29 cellular contexts compared by ENCODE assay signal in genomic region chr9:126983767-126984166, GRCh38.
"Had no signal": no experiment of that assay in that cellular context is flagged by ENCODE, and none has a peak within 500 bp of the region (broad histone marks: within the 10 kb centered on the region; RNA-seq: fewer than 3 reads in every experiment).

No MANE protein-coding gene starts in this region.

- H3K9me3 ChIP-seq: Peyer's patch, SJCRH30, SK-N-SH had no signal

- H3K4me3 Mint-ChIP-seq: activated CD8-positive, alpha-beta T cell treated with anti-CD3 and anti-CD28 coated beads for 36 hours; activated naive CD4-positive, alpha-beta T cell treated with anti-CD3 and anti-CD28 coated beads for 36 hours; activated naive CD8-positive, alpha-beta T cell; activated T-cell treated with anti-CD3 and anti-CD28 coated beads, Interleukin-2, amount 50 U/mL, for 24 hours; activated T-helper 17 cell treated with anti-CD3 and anti-CD28 coated beads, Interleukin-2, amount 50 U/mL, for 72 hours; brain had no signal

- H3K27ac ChIP-seq: Peyer's patch, RWPE1, SJCRH30 had no signal

- H3K27me3 ChIP-seq: Peyer's patch, SJCRH30 had no signal

- H3K9me3 Mint-ChIP-seq: activated T-helper 17 cell treated with anti-CD3 and anti-CD28 coated beads, Interleukin-2, amount 50 U/mL, for 72 hours had no signal

- FAIRE-seq: astrocyte had no signal

- H3K36me3 ChIP-seq: Peyer's patch, SJCRH30 had no signal

- H3K27me3 Mint-ChIP-seq: brain had no signal

- H3K27ac Mint-ChIP-seq: activated CD8-positive, alpha-beta T cell treated with anti-CD3 and anti-CD28 coated beads for 36 hours; activated naive CD4-positive, alpha-beta T cell treated with anti-CD3 and anti-CD28 coated beads for 36 hours; activated naive CD8-positive, alpha-beta T cell; activated T-cell treated with anti-CD3 and anti-CD28 coated beads, Interleukin-2, amount 50 U/mL, for 24 hours; activated T-helper 17 cell treated with anti-CD3 and anti-CD28 coated beads, Interleukin-2, amount 50 U/mL, for 72 hours; brain had no signal

- H3K9me2 ChIP-seq: SK-N-SH had no signal

- H3K4me3 ChIP-seq: Peyer's patch, SJCRH30 had no signal

- ATAC-seq: activated CD4-positive, CD25-positive, alpha-beta regulatory T cell treated with anti-CD3 and anti-CD28 coated beads, Interleukin-2, amount 50 U/mL, for 24 hours; activated CD8-positive, alpha-beta T cell treated with anti-CD3 and anti-CD28 coated beads for 36 hours; activated T-helper 17 cell treated with anti-CD3 and anti-CD28 coated beads, Interleukin-2, amount 50 U/mL, for 72 hours had no signal

- DNase-seq: activated CD4-positive, alpha-beta T cell treated with anti-CD3 and anti-CD28 coated beads for 4 hours; activated CD8-positive, alpha-beta T cell treated with anti-CD3 and anti-CD28 coated beads for 36 hours; activated gamma-delta T cell; activated naive CD4-positive, alpha-beta T cell treated with anti-CD3 and anti-CD28 coated beads for 36 hours; activated T-cell treated with anti-CD3 and anti-CD28 coated beads, Interleukin-2, amount 50 U/mL, for 24 hours; amygdala; cerebellar nuclear complex; KG1; MV-4-11; NCI-H1092 treated with DMSO at 0.1 percent for 48 hours; NCI-H1417 treated with DMSO at 0.1 percent for 48 hours; NCI-H1694; NCI-H2029; NCI-H2107; NCI-H2171 treated with DMSO at 0.1 percent for 48 hours; NCI-H226; NCI-H526; NCI-H82; Peyer's patch; Right ventricle myocardium superior; SJCRH30; SK-N-SH; SW 1271 had no signal

- H3K4me2 ChIP-seq: SK-N-SH had no signal
